ENCODE assay signal across 23 cellular contexts in genomic region chr2:177271981-177272666, GRCh38. TPM values are rescaled to one million over a fixed set of nuclear protein-coding genes. Genes with fewer than 3 reads are reported as not detected.
DNase-seq lines count a peak whose midpoint lies in the region; ATAC-seq, FAIRE-seq and TF ChIP-seq lines count a peak whose summit lies in the region.
"Had no signal": no experiment of that assay in that cellular context is flagged by ENCODE, and none has a peak within 500 bp of the region (broad histone marks: within the 10 kb centered on the region; RNA-seq: fewer than 3 reads in every experiment).

No MANE protein-coding gene starts in this region.

- TF ChIP-seq EP300 in GM12878 (IDR thresholded peaks at IDR 0.05; ENCODE audit: borderline replicate concordance in 1 of 2, control insufficient read depth in 1 of 2, low read depth in 2 of 2, low read length in 2 of 2): no peak

- peaks cover 40% of the 10 kb centered on the region for H3K4me1 Mint-ChIP-seq in T-helper 2 cell treated with Interferon-gamma antibody and Interleukin-4, amounts not matched to agents 5 μg/mL and 100 μg/mL, for 36 hours (ENCODE audit: low read depth)

- no peak for DNase-seq in T-helper 2 cell treated with Interferon-gamma antibody and Interleukin-4, amounts not matched to agents 5 μg/mL and 100 μg/mL, for 36 hours (ENCODE audit: low spot score)
- DNase-seq in T-helper 2 cell: no peak
- peak; percentile 26 for DNase-seq in MM.1S
- no peak for DNase-seq in GM12878 (ENCODE audit: low read depth, low spot score)
- no peak for DNase-seq in lower leg skin (ENCODE audit: low spot score in 2 of 2)
- no peak for DNase-seq in prostate gland (ENCODE audit: low spot score)
- DNase-seq in GM10248 (ENCODE audit: extremely low spot score): no peak
- DNase-seq: activated CD4-positive, alpha-beta T cell treated with anti-CD3 and anti-CD28 coated beads, Interleukin-2, amount 50 U/mL, for 48 hours; CD8-positive, alpha-beta T cell; DMS53; glutamatergic neuron; mesenchymal stem cell; NCI-H1417; occipital lobe; SK-N-SH; stimulated activated CD4-positive, alpha-beta T cell treated with anti-CD3 and anti-CD28 coated beads, Interleukin-2, amount 100 ng/mL, for 48 hours; stimulated activated naive B cell treated with anti-CD40 and anti-IgM and Interleukin-4, amounts not matched to agents 10 μg/mL and 1 μg/mL and 100 μg/mL, for 72 hours; tibial artery; WERI-Rb-1 had no signal

- FAIRE-seq in GM12878 (lab: Jason Lieb, UNC): no peak
- FAIRE-seq: GM12892 had no signal

- POLR2A ChIA-PET in GM12878 (lab: Charles Lee) (interaction anchor here (1.0 to 1.3 kb wide), 5 partner anchors 9 to 77 kb away, joined by 3 to 8 read pairs (median 3); no protein-coding TSS in a partner anchor), GM10248 (lab: Yijun Ruan, JAX) (no interaction called here)

- intact Hi-C loops in GM12878 (cut with micrococcal nuclease; ENCODE audit: unreplicated experiment) (no loop called here), lower leg skin (cut with DNase I; ENCODE audit: low total_unique reads) (no loop called here), prostate gland (cut with DNase I) (no loop called here)

- no peak overlapping the region for H3K27ac ChIP-seq in MM.1S (ENCODE audit: low read length)
- H3K27ac ChIP-seq in GM12878 (ENCODE audit: control insufficient read depth, insufficient read depth): no peak overlapping the region
- H3K27ac ChIP-seq in prostate gland: no peak overlapping the region
- H3K27ac ChIP-seq: 22Rv1, WERI-Rb-1 had no signal

- H3K36me3 ChIP-seq in MM.1S (replicated peaks; ENCODE audit: insufficient read depth, low read length): no peaks in the 10 kb centered on the region
- H3K36me3 ChIP-seq in GM12878 (ENCODE audit: control insufficient read depth in 2 of 2, insufficient read depth in 2 of 2, low read length in 1 of 2): no peaks in the 10 kb centered on the region
- no peaks in the 10 kb centered on the region for H3K36me3 ChIP-seq in prostate gland
- H3K36me3 ChIP-seq: tibial artery, WERI-Rb-1 had no signal

- peaks cover 11% of the 10 kb centered on the region for H3K4me1 ChIP-seq in MM.1S (ENCODE audit: low read length)
- no peaks in the 10 kb centered on the region; the same call in 1 of the 2 replicates for H3K4me1 ChIP-seq in GM12878 (ENCODE audit: control insufficient read depth, insufficient read depth, low read length)
- no peaks in the 10 kb centered on the region for H3K4me1 ChIP-seq in prostate gland (replicated peaks)

- H4K20me1 ChIP-seq in MM.1S (ENCODE audit: insufficient read depth, low read length): no peaks in the 10 kb centered on the region
- H4K20me1 ChIP-seq in GM12878 (ENCODE audit: control insufficient read depth, insufficient read depth): no peaks in the 10 kb centered on the region

- RAD21 ChIA-PET in GM12878 (lab: Charles Lee; ENCODE audit: unreplicated experiment): interaction anchor here (1.0 to 2.5 kb wide), 5 partner anchors 8 to 106 kb away, joined by 3 to 10 read pairs (median 9); partner anchors contain the start of gene NFE2L2

- H3K4me2 ChIP-seq in MM.1S (ENCODE audit: low read depth, low read length) (no peak overlapping the region), GM12878 (ENCODE audit: control insufficient read depth, insufficient read depth) (no peak overlapping the region)
- H3K4me2 ChIP-seq: SK-N-SH had no signal

- no peaks in the 10 kb centered on the region for H3K9me3 Mint-ChIP-seq in T-helper 2 cell treated with Interferon-gamma antibody and Interleukin-4, amounts not matched to agents 5 μg/mL and 100 μg/mL, for 36 hours
- H3K9me3 Mint-ChIP-seq: CD8-positive, alpha-beta T cell; stimulated activated naive B cell treated with anti-CD40 and anti-IgM and Interleukin-4, amounts not matched to agents 10 μg/mL and 1 μg/mL and 100 μg/mL, for 72 hours had no signal

- TF ChIP-seq RAD21 in GM12878 (IDR thresholded peaks at IDR 0.05; ENCODE audit: insufficient read depth, low read depth, low read length): no peak

- H3F3A ChIP-seq in MM.1S (ENCODE audit: insufficient read depth, low read length): no peaks in the 10 kb centered on the region

- WGBS in GM12878 (ENCODE audit: insufficient coverage, insufficient replicate concordance, low lambda C conversion rate, missing lambda C conversion rate): 96% methylated on average over 1 of the region's 1 CpG
- 96 to 100% methylated on average over 1 of the region's 1 CpG for WGBS in lower leg skin, 2 donors
- 97% methylated on average over 1 of the region's 1 CpG for WGBS in prostate gland

- no peak overlapping the region for H3K4me3 ChIP-seq in MM.1S (ENCODE audit: low read length)
- no peak overlapping the region for H3K4me3 ChIP-seq in GM12878
- H3K4me3 ChIP-seq in lower leg skin (ENCODE audit: low read depth, poor library complexity, severe bottlenecking): no peak overlapping the region
- no peak overlapping the region for H3K4me3 ChIP-seq in prostate gland
- H3K4me3 ChIP-seq: tibial artery had no signal

- peak overlapping the region; percentile 18 for H3K4me3 Mint-ChIP-seq in T-helper 2 cell treated with Interferon-gamma antibody and Interleukin-4, amounts not matched to agents 5 μg/mL and 100 μg/mL, for 36 hours
- H3K4me3 Mint-ChIP-seq: CD8-positive, alpha-beta T cell; stimulated activated naive B cell treated with anti-CD40 and anti-IgM and Interleukin-4, amounts not matched to agents 10 μg/mL and 1 μg/mL and 100 μg/mL, for 72 hours had no signal

- CTCF ChIA-PET in GM12878 (lab: Yijun Ruan, JAX): interaction anchor here (1.0 to 14.2 kb wide), 6 partner anchors 8 to 109 kb away, joined by 3 to 213 read pairs (median 12); partner anchors contain the start of gene NFE2L2
- CTCF ChIA-PET in GM10248 (lab: Yijun Ruan, JAX): interaction anchor here (1.2 to 2.9 kb wide), 4 partner anchors 8 to 107 kb away, joined by 3 to 22 read pairs (median 5); partner anchors contain the start of gene NFE2L2

- no peak overlapping the region for H3K9ac ChIP-seq in MM.1S (ENCODE audit: low read length)
- H3K9ac ChIP-seq in GM12878 (ENCODE audit: control insufficient read depth, insufficient read depth, low read length): no peak overlapping the region
- H3K9ac ChIP-seq: SK-N-SH had no signal

- TF ChIP-seq POLR2A in GM12878 (IDR thresholded peaks at IDR 0.05; ENCODE audit: low read depth, low read length): no peak
- no peak for TF ChIP-seq POLR2A in lower leg skin (IDR thresholded peaks at IDR 0.05)
- no peak for TF ChIP-seq POLR2A in prostate gland (IDR thresholded peaks at IDR 0.05)

- in situ Hi-C loops in GM12878 (cut with MboI): no loop called here

- SMC1A ChIA-PET in GM12878 (lab: Charles Lee; ENCODE audit: uncharacterized antibody, unreplicated experiment): interaction anchor here (0.5 to 2.9 kb wide), 11 partner anchors 8 to 172 kb away, joined by 3 to 17 read pairs (median 5); partner anchors contain the start of gene NFE2L2

- no peaks in the 10 kb centered on the region for H3K9me2 ChIP-seq in MM.1S (replicated peaks; ENCODE audit: insufficient read depth, low read length)
- H3K9me2 ChIP-seq: SK-N-SH had no signal

- BruUV-seq in GM12878 (replicated peaks; lab: Mats Ljungman, UMichigan): no TSS peak

- TF ChIP-seq CTCF in MM.1S (IDR thresholded peaks at IDR 0.05; ENCODE audit: low read length) (no peak), GM12878 (IDR thresholded peaks at IDR 0.05 in 2 of 3, conservative IDR thresholded peaks at IDR 0.05 in 1 of 3; ENCODE audit: control insufficient read depth in 2 of 3, extremely low read depth in 1 of 3, insufficient read depth in 1 of 3, low read depth in 3 of 3, low read length in 3 of 3) (no peak), lower leg skin (IDR thresholded peaks at IDR 0.05) (no peak), prostate gland (IDR thresholded peaks at IDR 0.05) (no peak), GM10248 (IDR thresholded peaks at IDR 0.05; ENCODE audit: control extremely low read depth, extremely low read depth, low read depth, missing control alignments) (no peak)

- H3K36me3 Mint-ChIP-seq in T-helper 2 cell treated with Interferon-gamma antibody and Interleukin-4, amounts not matched to agents 5 μg/mL and 100 μg/mL, for 36 hours (ENCODE audit: low read depth): peaks cover 2% of the 10 kb centered on the region
- H3K36me3 Mint-ChIP-seq: CD8-positive, alpha-beta T cell; stimulated activated naive B cell treated with anti-CD40 and anti-IgM and Interleukin-4, amounts not matched to agents 10 μg/mL and 1 μg/mL and 100 μg/mL, for 72 hours had no signal

- H3K27ac Mint-ChIP-seq in T-helper 2 cell treated with Interferon-gamma antibody and Interleukin-4, amounts not matched to agents 5 μg/mL and 100 μg/mL, for 36 hours: no peak overlapping the region
- H3K27ac Mint-ChIP-seq: CD8-positive, alpha-beta T cell; stimulated activated naive B cell treated with anti-CD40 and anti-IgM and Interleukin-4, amounts not matched to agents 10 μg/mL and 1 μg/mL and 100 μg/mL, for 72 hours had no signal

- no peaks in the 10 kb centered on the region for H3K9me3 ChIP-seq in MM.1S (replicated peaks; ENCODE audit: insufficient read depth, low read length)
- H3K9me3 ChIP-seq in GM12878 (replicated peaks; ENCODE audit: control insufficient read depth, insufficient read depth, low read length): no peaks in the 10 kb centered on the region
- H3K9me3 ChIP-seq in prostate gland: no peaks in the 10 kb centered on the region
- H3K9me3 ChIP-seq: SK-N-SH, tibial artery had no signal

- H3K27me3 Mint-ChIP-seq in T-helper 2 cell treated with Interferon-gamma antibody and Interleukin-4, amounts not matched to agents 5 μg/mL and 100 μg/mL, for 36 hours (ENCODE audit: low read depth): no peaks in the 10 kb centered on the region
- H3K27me3 Mint-ChIP-seq: stimulated activated naive B cell treated with anti-CD40 and anti-IgM and Interleukin-4, amounts not matched to agents 10 μg/mL and 1 μg/mL and 100 μg/mL, for 72 hours had no signal

- H3K79me2 ChIP-seq in MM.1S (ENCODE audit: low read length): no peaks in the 10 kb centered on the region
- no peaks in the 10 kb centered on the region for H3K79me2 ChIP-seq in GM12878 (ENCODE audit: control insufficient read depth, insufficient read depth, low read length)

- H3K27me3 ChIP-seq in MM.1S (replicated peaks; ENCODE audit: insufficient read depth, low read length) (no peaks in the 10 kb centered on the region), GM12878 (replicated peaks in 1 of 2; ENCODE audit: control insufficient read depth in 2 of 2, insufficient read depth in 2 of 2, low read length in 1 of 2) (no peaks in the 10 kb centered on the region), prostate gland (replicated peaks; ENCODE audit: insufficient read depth) (no peaks in the 10 kb centered on the region)
- H3K27me3 ChIP-seq: tibial artery had no signal

- ATAC-seq in GM21786 (IDR thresholded peaks at IDR 0.05; ENCODE audit: unreplicated experiment): peak; percentile 53
- peak; percentile 71 for ATAC-seq in GM12878
- ATAC-seq: CD8-positive, alpha-beta T cell; HCT116; stimulated activated naive B cell treated with anti-CD40 and anti-IgM and Interleukin-4, amounts not matched to agents 10 μg/mL and 1 μg/mL and 100 μg/mL, for 72 hours had no signal

- no peak overlapping the region for H2AFZ ChIP-seq in MM.1S (ENCODE audit: low read length)
- 0 out of 2 replicates have a peak overlapping the region, but pooled peaks have one; percentile 3 for H2AFZ ChIP-seq in GM12878 (ENCODE audit: control insufficient read depth, low read depth, low read length)

RNA-seq across cellular contexts. Expression of gene NFE2L2, which starts 7.6 kb away (rescaled TPM):
- total RNA-seq in GM12878 (2013; cell fraction: nucleolus; rRNA removed): 84.1 and 88.2 TPM in 2 replicates
- total RNA-seq in GM12878 (2014; rRNA removed) (24.7 and 25.6 TPM in 2 replicates), GM12878 (2014; rRNA removed; fragmentation: Illumina TruSeq; extraction: Trizol) (37.9 and 40.8 TPM in 2 replicates), GM12878 (2021) (33.3 and 34.6 TPM in 2 replicates), lower leg skin (100 to 1,000 TPM; 120 to 156 (median 128) TPM), prostate gland (100 to 1,000 TPM in 1 of 2 donors, 10 to 100 TPM in 1; 98.6 to 126 TPM)
- polyA plus RNA-seq in GM12878 (2011; ENCODE audit: low read depth): 16.9 TPM
- polyA plus RNA-seq in GM12878 (2011; rRNA removed) (69.8 and 74.4 TPM in 2 replicates), GM12878 (2014; fragmentation: Illumina TruSeq; extraction: Trizol) (53.8 and 62.5 TPM in 2 replicates), GM12878 (2014; fragmentation: Nextera tagmentation; extraction: Ambion mirVana) (10 to 100 TPM; 18.4 to 26.6 TPM), GM12878 (2014; rRNA removed) (23.2 and 28.7 TPM in 2 replicates), GM12878 (2016; fragmentation: Nextera tagmentation; extraction: Ambion mirVana) (10 to 100 TPM; 41.1 to 43.9 TPM)
- 42.8 and 43.2 TPM in 2 replicates for polyA plus RNA-seq in GM12878 (2011; cell fraction: cytosol; rRNA removed)
- polyA plus RNA-seq in GM12878 (2011; cell fraction: nucleus; rRNA removed): 42.6 and 56.3 TPM in 2 replicates
- polyA plus RNA-seq in GM12878 (2012): 19.1 and 28.9 TPM in 2 replicates
- 60.6 and 80.9 TPM in 2 replicates for polyA minus RNA-seq in GM12878 (2011; rRNA and poly(A)+ RNA removed)
- 21.4 and 27.0 TPM in 2 replicates for polyA minus RNA-seq in GM12878 (2011; cell fraction: cytosol; rRNA and poly(A)+ RNA removed)
- 28.7 and 37.0 TPM in 2 replicates for polyA minus RNA-seq in GM12878 (2011; cell fraction: nucleus; rRNA and poly(A)+ RNA removed)

RNA-seq across cellular contexts. Expression of gene HNRNPA3, which starts 59.5 kb away (rescaled TPM):
- 156 and 159 TPM in 2 replicates for total RNA-seq in GM12878 (2013; cell fraction: nucleolus; rRNA removed)
- 38.3 and 40.4 TPM in 2 replicates for total RNA-seq in GM12878 (2014; rRNA removed)
- 64.5 and 69.7 TPM in 2 replicates for total RNA-seq in GM12878 (2014; rRNA removed; fragmentation: Illumina TruSeq; extraction: Trizol)
- 267 and 271 TPM in 2 replicates for total RNA-seq in GM12878 (2021)
- 136 TPM for polyA plus RNA-seq in GM12878 (2011; ENCODE audit: low read depth)
- 191 and 282 TPM in 2 replicates for polyA plus RNA-seq in GM12878 (2011; rRNA removed)
- 65.8 TPM in 2 replicates for polyA plus RNA-seq in GM12878 (2011; cell fraction: cytosol; rRNA removed)
- 99.4 and 152 TPM in 2 replicates for polyA plus RNA-seq in GM12878 (2011; cell fraction: nucleus; rRNA removed)
- polyA plus RNA-seq in GM12878 (2012): 279 and 381 TPM in 2 replicates
- polyA plus RNA-seq in GM12878 (2014; fragmentation: Illumina TruSeq; extraction: Trizol): 343 and 435 TPM in 2 replicates
- polyA plus RNA-seq in GM12878 (2014; fragmentation: Nextera tagmentation; extraction: Ambion mirVana): 100 to 1,000 TPM; 221 to 285 TPM
- polyA plus RNA-seq in GM12878 (2014; rRNA removed): 293 and 302 TPM in 2 replicates
- polyA plus RNA-seq in GM12878 (2016; fragmentation: Nextera tagmentation; extraction: Ambion mirVana): 100 to 1,000 TPM; 135 to 141 TPM
- 25.9 and 39.1 TPM in 2 replicates for polyA minus RNA-seq in GM12878 (2011; rRNA and poly(A)+ RNA removed)
- 29.8 and 31.5 TPM in 2 replicates for polyA minus RNA-seq in GM12878 (2011; cell fraction: cytosol; rRNA and poly(A)+ RNA removed)
- 37.6 and 51.6 TPM in 2 replicates for polyA minus RNA-seq in GM12878 (2011; cell fraction: nucleus; rRNA and poly(A)+ RNA removed)
- total RNA-seq in lower leg skin: 10 to 100 TPM; 32.6 to 55.9 (median 47.4) TPM
- total RNA-seq in prostate gland: 10 to 100 TPM; 56.5 to 57.0 TPM
